14 cellular contexts compared by ENCODE assay signal in the genomic region with DNA sequence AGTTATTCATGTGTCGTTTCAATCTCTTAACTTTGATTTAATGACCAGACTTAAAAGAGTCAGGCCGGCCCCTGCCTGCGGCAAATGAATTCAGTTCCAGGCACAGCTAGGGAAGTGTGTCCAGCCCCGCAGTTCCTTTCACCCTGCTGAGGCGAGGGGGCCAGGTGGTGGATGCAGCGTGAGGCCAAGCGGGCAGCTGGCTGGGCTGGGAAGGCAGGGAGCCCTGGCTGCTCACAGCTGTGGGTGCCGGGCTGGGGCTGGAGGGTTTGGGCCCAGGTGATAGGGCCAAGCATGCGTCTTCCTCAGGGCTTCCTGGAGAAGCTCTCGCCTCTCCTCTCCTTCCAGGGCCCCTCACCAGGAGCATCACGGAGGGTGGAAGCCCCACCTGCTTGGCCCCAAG.
DNase-seq lines count a peak whose midpoint lies in the region; ATAC-seq and TF ChIP-seq lines count a peak whose summit lies in the region.
"Had no signal": no experiment of that assay in that cellular context is flagged by ENCODE, and none has a peak within 500 bp of the region (broad histone marks: within the 10 kb centered on the region; RNA-seq: fewer than 3 reads in every experiment).

No MANE protein-coding gene starts in this region.

- DNase-seq in NCI-H146 (lab: John Stamatoyannopoulos, UW) (peak; percentile 15), NCI-H146 treated with DMSO at 0.1 percent for 48 hours (lab: John Stamatoyannopoulos, UW; ENCODE audit: unreplicated experiment) (no peak), NCI-H1092 treated with DMSO at 0.1 percent for 48 hours (lab: John Stamatoyannopoulos, UW) (peak; percentile 50), endodermal cell (no peak), retina (peak; percentile 51), coronary artery (ENCODE audit: low spot score) (no peak)
- no peak for DNase-seq in stimulated activated effector memory CD8-positive, alpha-beta T cell treated with anti-CD3 and anti-CD28 coated beads, Interleukin-12 subunit alpha, Interleukin-12 subunit beta, amount 100 ng/mL, for 72 hours (ENCODE audit: low spot score in 2 of 2)
- DNase-seq: CD4-positive, CD25-positive, alpha-beta regulatory T cell; MG63; NCI-H2081; NCI-H2227 treated with DMSO at 0.1 percent for 48 hours; NCI-H526; Right ventricle myocardium superior had no signal

- H3K4me3 Mint-ChIP-seq in endodermal cell: no peak overlapping the region
- no peak overlapping the region for H3K4me3 Mint-ChIP-seq in stimulated activated effector memory CD8-positive, alpha-beta T cell treated with anti-CD3 and anti-CD28 coated beads, Interleukin-12 subunit alpha, Interleukin-12 subunit beta, amount 100 ng/mL, for 72 hours
- H3K4me3 Mint-ChIP-seq: CD4-positive, CD25-positive, alpha-beta regulatory T cell had no signal

- no peaks in the 10 kb centered on the region for H3K27me3 Mint-ChIP-seq in endodermal cell (ENCODE audit: insufficient read depth)
- H3K27me3 Mint-ChIP-seq: CD4-positive, CD25-positive, alpha-beta regulatory T cell had no signal

- no peak for TF ChIP-seq CTCF in endodermal cell (conservative IDR thresholded peaks at IDR 0.05)
- TF ChIP-seq CTCF in coronary artery (IDR thresholded peaks at IDR 0.05): no peak

- no peaks in the 10 kb centered on the region for H3K36me3 ChIP-seq in endodermal cell (ENCODE audit: control insufficient read depth, insufficient read depth, low read length)
- H3K36me3 ChIP-seq: MG63 had no signal

- peaks cover 13% of the 10 kb centered on the region for H3K9me3 Mint-ChIP-seq in endodermal cell
- peaks cover 4% of the 10 kb centered on the region for H3K9me3 Mint-ChIP-seq in stimulated activated effector memory CD8-positive, alpha-beta T cell treated with anti-CD3 and anti-CD28 coated beads, Interleukin-12 subunit alpha, Interleukin-12 subunit beta, amount 100 ng/mL, for 72 hours

- WGBS in endodermal cell (ENCODE audit: insufficient coverage in 1 of 2, insufficient read length in 1 of 2), 2 experiments: 88 to 95% methylated on average over 10 to 11 of the region's 11 CpGs

- H3K4me3 ChIP-seq in endodermal cell (ENCODE audit: low read length): no peak overlapping the region
- H3K4me3 ChIP-seq in coronary artery: no peak overlapping the region
- H3K4me3 ChIP-seq: MG63 had no signal

- H3K27ac Mint-ChIP-seq in endodermal cell: no peak overlapping the region
- no peak overlapping the region for H3K27ac Mint-ChIP-seq in stimulated activated effector memory CD8-positive, alpha-beta T cell treated with anti-CD3 and anti-CD28 coated beads, Interleukin-12 subunit alpha, Interleukin-12 subunit beta, amount 100 ng/mL, for 72 hours
- H3K27ac Mint-ChIP-seq: CD4-positive, CD25-positive, alpha-beta regulatory T cell had no signal

- no peaks in the 10 kb centered on the region for H3K36me3 Mint-ChIP-seq in endodermal cell (ENCODE audit: low read depth)
- H3K36me3 Mint-ChIP-seq in stimulated activated effector memory CD8-positive, alpha-beta T cell treated with anti-CD3 and anti-CD28 coated beads, Interleukin-12 subunit alpha, Interleukin-12 subunit beta, amount 100 ng/mL, for 72 hours: no peaks in the 10 kb centered on the region
- H3K36me3 Mint-ChIP-seq: CD4-positive, CD25-positive, alpha-beta regulatory T cell had no signal

- no peak for ATAC-seq in GM19023 (IDR thresholded peaks at IDR 0.05; ENCODE audit: unreplicated experiment)
- no peak for ATAC-seq in stimulated activated effector memory CD8-positive, alpha-beta T cell treated with anti-CD3 and anti-CD28 coated beads, Interleukin-12 subunit alpha, Interleukin-12 subunit beta, amount 100 ng/mL, for 72 hours

- no peaks in the 10 kb centered on the region for H3K9me3 ChIP-seq in endodermal cell (ENCODE audit: control insufficient read depth, low read length)

- H3K4me1 Mint-ChIP-seq in endodermal cell: peaks cover 11% of the 10 kb centered on the region
- peaks cover 7% of the 10 kb centered on the region for H3K4me1 Mint-ChIP-seq in stimulated activated effector memory CD8-positive, alpha-beta T cell treated with anti-CD3 and anti-CD28 coated beads, Interleukin-12 subunit alpha, Interleukin-12 subunit beta, amount 100 ng/mL, for 72 hours

- no peak overlapping the region for H3K9ac ChIP-seq in endodermal cell (ENCODE audit: extremely low read depth, low read length, poor library complexity, severe bottlenecking)

- H3K27ac ChIP-seq in endodermal cell (ENCODE audit: low read depth, low read length): peak overlapping the region; percentile 32
- H3K27ac ChIP-seq in coronary artery: no peak overlapping the region

- no peaks in the 10 kb centered on the region for H3K27me3 ChIP-seq in endodermal cell (ENCODE audit: control insufficient read depth, insufficient read depth, low read length, poor library complexity, severe bottlenecking)
- H3K27me3 ChIP-seq: MG63 had no signal

- peaks cover 8% of the 10 kb centered on the region for H3K4me1 ChIP-seq in endodermal cell (ENCODE audit: control insufficient read depth, insufficient read depth, low read length)

Comparison
In these comparisons a context has a peak if more than half of its experiments do, and no peak if none do; other contexts are left out.
1. DNase-seq: peak in NCI-H146 (single experiment), NCI-H1092 treated with DMSO at 0.1 percent for 48 hours (single experiment) and retina (single experiment); none in NCI-H146 treated with DMSO at 0.1 percent for 48 hours (single experiment), endodermal cell (single experiment), stimulated activated effector memory CD8-positive, alpha-beta T cell treated with anti-CD3 and anti-CD28 coated beads, Interleukin-12 subunit alpha, Interleukin-12 subunit beta, amount 100 ng/mL, for 72 hours (0 of 2) and coronary artery (single experiment).